21 cellular contexts compared by ENCODE assay signal in the genomic region with DNA sequence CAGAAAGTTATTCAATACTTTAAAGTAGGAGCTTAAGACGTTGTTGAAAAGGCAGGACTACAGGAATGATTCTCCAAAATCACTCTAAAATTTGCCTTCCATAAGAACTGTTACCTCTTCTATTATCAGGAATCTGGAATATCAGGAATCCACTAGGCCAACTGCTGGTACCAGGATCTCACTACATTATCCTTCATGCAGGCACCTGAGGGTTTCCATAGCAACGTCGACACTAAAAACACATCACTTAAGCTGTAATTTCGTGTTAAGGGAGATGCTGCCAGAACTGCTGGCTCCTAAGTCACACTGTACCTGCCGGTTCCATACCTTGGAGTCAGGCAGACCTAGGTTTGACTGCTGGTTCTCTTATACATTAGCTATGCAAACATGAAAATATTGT.
DNase-seq lines count a peak whose midpoint lies in the region; ATAC-seq and TF ChIP-seq lines count a peak whose summit lies in the region.
"Had no signal": no experiment of that assay in that cellular context is flagged by ENCODE, and none has a peak within 500 bp of the region (broad histone marks: within the 10 kb centered on the region; RNA-seq: fewer than 3 reads in every experiment).

No MANE protein-coding gene starts in this region.

- WGBS in testis, 2 donors, result 74 to 83% methylated on average over 5 of the region's 5 CpGs

- 0 out of 3 replicates have a peak, but pooled peaks cover 2% of the 10 kb centered on the region for H3K9me3 Mint-ChIP-seq in GM23338
- peaks cover 13% of the 10 kb centered on the region for H3K9me3 Mint-ChIP-seq in activated T-helper 2 cell treated with anti-CD3 and anti-CD28 coated beads, Interferon-gamma antibody, Interleukin-2, Interleukin-4, amounts not matched to agents 10 μg/mL and 5 μg/mL and 100 μg/mL, durations not matched to agents 14 hours and 24 hours and 36 hours
- H3K9me3 Mint-ChIP-seq in naive thymus-derived CD4-positive, alpha-beta T cell, result peaks cover 0 to 14% (median 4%) of the 10 kb centered on the region in 11 donors
- peaks cover 4% of the 10 kb centered on the region for H3K9me3 Mint-ChIP-seq in stimulated activated effector memory CD8-positive, alpha-beta T cell treated with anti-CD3 and anti-CD28 coated beads, Interleukin-12 subunit alpha, Interleukin-12 subunit beta, amount 100 ng/mL, for 72 hours

- H3K36me3 ChIP-seq in GM23338 (ENCODE audit: insufficient read depth) (no peaks in the 10 kb centered on the region), testis (ENCODE audit: low read depth, missing control alignments) (no peaks in the 10 kb centered on the region)
- H3K36me3 ChIP-seq in naive thymus-derived CD4-positive, alpha-beta T cell (ENCODE audit: control insufficient read depth in 2 of 3, insufficient read depth in 3 of 3, low read length in 3 of 3), result no peaks in the 10 kb centered on the region
- H3K36me3 ChIP-seq: BLaER1, MG63 had no signal

- no peak overlapping the region for H3K4me2 ChIP-seq in GM23338
- H3K4me2 ChIP-seq: BLaER1 had no signal

- DNase-seq in GM23338 (ENCODE audit: low spot score), result peak; percentile 44
- DNase-seq in NCI-H1417 treated with DMSO at 0.1 percent for 48 hours (lab: John Stamatoyannopoulos, UW), result peak; percentile 40
- peak; percentile 66 for DNase-seq in NCI-H748 treated with DMSO at 0.1 percent for 48 hours (lab: John Stamatoyannopoulos, UW)
- peak; percentile 5 for DNase-seq in iPS-NIHi11 (ENCODE audit: low spot score)
- no peak for DNase-seq in activated T-helper 2 cell treated with anti-CD3 and anti-CD28 coated beads, Interferon-gamma antibody, Interleukin-2, Interleukin-4, amounts not matched to agents 10 μg/mL and 5 μg/mL and 100 μg/mL, durations not matched to agents 14 hours and 24 hours and 36 hours (ENCODE audit: low spot score)
- no peak for DNase-seq in testis
- DNase-seq in naive thymus-derived CD4-positive, alpha-beta T cell, result no peak
- DNase-seq in stimulated activated effector memory CD8-positive, alpha-beta T cell treated with anti-CD3 and anti-CD28 coated beads, Interleukin-12 subunit alpha, Interleukin-12 subunit beta, amount 100 ng/mL, for 72 hours (ENCODE audit: low spot score in 2 of 2), result no peak
- DNase-seq: CD4-positive, CD25-positive, alpha-beta regulatory T cell; DMS79 treated with DMSO at 0.1 percent for 48 hours; GF-D8; KG1; MG63; NCI-H1436; NCI-H1930; NCI-H2227 treated with DMSO at 0.1 percent for 48 hours; NCI-H526 treated with DMSO at 0.1 percent for 48 hours; Right ventricle myocardium superior; RPMI8226; T-cell had no signal

- no peak overlapping the region for H3K27ac Mint-ChIP-seq in GM23338
- H3K27ac Mint-ChIP-seq in activated T-helper 2 cell treated with anti-CD3 and anti-CD28 coated beads, Interferon-gamma antibody, Interleukin-2, Interleukin-4, amounts not matched to agents 10 μg/mL and 5 μg/mL and 100 μg/mL, durations not matched to agents 14 hours and 24 hours and 36 hours, result no peak overlapping the region
- no peak overlapping the region for H3K27ac Mint-ChIP-seq in naive thymus-derived CD4-positive, alpha-beta T cell
- H3K27ac Mint-ChIP-seq in stimulated activated effector memory CD8-positive, alpha-beta T cell treated with anti-CD3 and anti-CD28 coated beads, Interleukin-12 subunit alpha, Interleukin-12 subunit beta, amount 100 ng/mL, for 72 hours, result no peak overlapping the region
- H3K27ac Mint-ChIP-seq: CD4-positive, CD25-positive, alpha-beta regulatory T cell; T-cell had no signal

- H3K27ac ChIP-seq in GM23338 (ENCODE audit: low read depth), result no peak overlapping the region
- no peak overlapping the region for H3K27ac ChIP-seq in testis
- H3K27ac ChIP-seq in naive thymus-derived CD4-positive, alpha-beta T cell (ENCODE audit: low read depth, low read length), result no peak overlapping the region
- H3K27ac ChIP-seq: BLaER1 had no signal

- no peak overlapping the region for H2AFZ ChIP-seq in GM23338

- CTCF ChIA-PET in naive thymus-derived CD4-positive, alpha-beta T cell (lab: Charles Lee), result no interaction called here

- no peak for ATAC-seq in GM23338
- no peak for ATAC-seq in naive thymus-derived CD4-positive, alpha-beta T cell
- ATAC-seq in stimulated activated effector memory CD8-positive, alpha-beta T cell treated with anti-CD3 and anti-CD28 coated beads, Interleukin-12 subunit alpha, Interleukin-12 subunit beta, amount 100 ng/mL, for 72 hours, result no peak
- ATAC-seq: T-cell had no signal

- no peak overlapping the region for H3K4me3 Mint-ChIP-seq in GM23338
- no peak overlapping the region for H3K4me3 Mint-ChIP-seq in activated T-helper 2 cell treated with anti-CD3 and anti-CD28 coated beads, Interferon-gamma antibody, Interleukin-2, Interleukin-4, amounts not matched to agents 10 μg/mL and 5 μg/mL and 100 μg/mL, durations not matched to agents 14 hours and 24 hours and 36 hours (ENCODE audit: low read depth)
- no peak overlapping the region for H3K4me3 Mint-ChIP-seq in naive thymus-derived CD4-positive, alpha-beta T cell
- no peak overlapping the region for H3K4me3 Mint-ChIP-seq in stimulated activated effector memory CD8-positive, alpha-beta T cell treated with anti-CD3 and anti-CD28 coated beads, Interleukin-12 subunit alpha, Interleukin-12 subunit beta, amount 100 ng/mL, for 72 hours
- H3K4me3 Mint-ChIP-seq: CD4-positive, CD25-positive, alpha-beta regulatory T cell; T-cell had no signal

- intact Hi-C loops in activated T-helper 2 cell treated with anti-CD3 and anti-CD28 coated beads, Interferon-gamma antibody, Interleukin-2, Interleukin-4, amounts not matched to agents 10 μg/mL and 5 μg/mL and 100 μg/mL, durations not matched to agents 14 hours and 24 hours and 36 hours (cut with micrococcal nuclease), result no loop called here
- intact Hi-C loops in testis (cut with DNase I; ENCODE audit: low total_unique reads), result no loop called here
- intact Hi-C loops in naive thymus-derived CD4-positive, alpha-beta T cell (cut with micrococcal nuclease), result no loop called here

- H3K4me1 ChIP-seq in GM23338 (ENCODE audit: insufficient read depth) (no peaks in the 10 kb centered on the region), testis (no peaks in the 10 kb centered on the region)
- H3K4me1 ChIP-seq in naive thymus-derived CD4-positive, alpha-beta T cell (ENCODE audit: control insufficient read depth in 2 of 2, insufficient read depth in 2 of 2, low read length in 2 of 2), result no peaks in the 10 kb centered on the region
- H3K4me1 ChIP-seq: BLaER1 had no signal

- no peaks in the 10 kb centered on the region for H3F3A ChIP-seq in GM23338 (replicated peaks; ENCODE audit: low read depth)

- H3K36me3 Mint-ChIP-seq in GM23338 (ENCODE audit: low read depth), result 0 out of 3 replicates have a peak, but pooled peaks cover 3% of the 10 kb centered on the region
- no peaks in the 10 kb centered on the region for H3K36me3 Mint-ChIP-seq in activated T-helper 2 cell treated with anti-CD3 and anti-CD28 coated beads, Interferon-gamma antibody, Interleukin-2, Interleukin-4, amounts not matched to agents 10 μg/mL and 5 μg/mL and 100 μg/mL, durations not matched to agents 14 hours and 24 hours and 36 hours (ENCODE audit: low read depth)
- H3K36me3 Mint-ChIP-seq in naive thymus-derived CD4-positive, alpha-beta T cell, result no peaks in the 10 kb centered on the region
- no peaks in the 10 kb centered on the region for H3K36me3 Mint-ChIP-seq in stimulated activated effector memory CD8-positive, alpha-beta T cell treated with anti-CD3 and anti-CD28 coated beads, Interleukin-12 subunit alpha, Interleukin-12 subunit beta, amount 100 ng/mL, for 72 hours
- H3K36me3 Mint-ChIP-seq: CD4-positive, CD25-positive, alpha-beta regulatory T cell; T-cell had no signal

- no peaks in the 10 kb centered on the region for H3K27me3 Mint-ChIP-seq in GM23338 (ENCODE audit: insufficient read depth, low read depth, poor library complexity)
- no peaks in the 10 kb centered on the region for H3K27me3 Mint-ChIP-seq in activated T-helper 2 cell treated with anti-CD3 and anti-CD28 coated beads, Interferon-gamma antibody, Interleukin-2, Interleukin-4, amounts not matched to agents 10 μg/mL and 5 μg/mL and 100 μg/mL, durations not matched to agents 14 hours and 24 hours and 36 hours (ENCODE audit: low read depth)
- no peaks in the 10 kb centered on the region for H3K27me3 Mint-ChIP-seq in naive thymus-derived CD4-positive, alpha-beta T cell
- H3K27me3 Mint-ChIP-seq: CD4-positive, CD25-positive, alpha-beta regulatory T cell; T-cell had no signal

- H3K4me3 ChIP-seq in GM23338 (no peak overlapping the region), testis (no peak overlapping the region)
- H3K4me3 ChIP-seq in naive thymus-derived CD4-positive, alpha-beta T cell (ENCODE audit: low read length), result no peak overlapping the region
- H3K4me3 ChIP-seq: BLaER1, MG63 had no signal

- H3K79me2 ChIP-seq in GM23338 (replicated peaks; ENCODE audit: insufficient read depth), result no peaks in the 10 kb centered on the region

- H3K27me3 ChIP-seq in GM23338 (ENCODE audit: insufficient read depth) (no peaks in the 10 kb centered on the region), testis (no peaks in the 10 kb centered on the region)
- no peaks in the 10 kb centered on the region for H3K27me3 ChIP-seq in naive thymus-derived CD4-positive, alpha-beta T cell (ENCODE audit: control insufficient read depth in 2 of 2, insufficient read depth in 2 of 2, low read length in 2 of 2)
- H3K27me3 ChIP-seq: BLaER1, MG63 had no signal

- TF ChIP-seq CTCF in GM23338 (conservative IDR thresholded peaks at IDR 0.05; ENCODE audit: low read depth in 2 of 2) (no peak), testis (IDR thresholded peaks at IDR 0.05) (no peak)

- POLR2A ChIA-PET in naive thymus-derived CD4-positive, alpha-beta T cell (lab: Charles Lee), result interaction anchor here (0.8 kb wide), 1 partner anchor 44 kb away, joined by 3 read pairs; no protein-coding TSS in a partner anchor

- no peaks in the 10 kb centered on the region for H3K4me1 Mint-ChIP-seq in GM23338
- H3K4me1 Mint-ChIP-seq in activated T-helper 2 cell treated with anti-CD3 and anti-CD28 coated beads, Interferon-gamma antibody, Interleukin-2, Interleukin-4, amounts not matched to agents 10 μg/mL and 5 μg/mL and 100 μg/mL, durations not matched to agents 14 hours and 24 hours and 36 hours (ENCODE audit: low read depth), result no peaks in the 10 kb centered on the region
- H3K4me1 Mint-ChIP-seq in naive thymus-derived CD4-positive, alpha-beta T cell, result no peaks in the 10 kb centered on the region
- no peaks in the 10 kb centered on the region for H3K4me1 Mint-ChIP-seq in stimulated activated effector memory CD8-positive, alpha-beta T cell treated with anti-CD3 and anti-CD28 coated beads, Interleukin-12 subunit alpha, Interleukin-12 subunit beta, amount 100 ng/mL, for 72 hours
- H3K4me1 Mint-ChIP-seq: CD4-positive, CD25-positive, alpha-beta regulatory T cell; T-cell had no signal

- no peak for TF ChIP-seq POLR2A in testis (IDR thresholded peaks at IDR 0.05)

- no peaks in the 10 kb centered on the region for H4K20me1 ChIP-seq in GM23338 (replicated peaks; ENCODE audit: insufficient read depth)
- H4K20me1 ChIP-seq: BLaER1 had no signal

- H3K9me2 ChIP-seq in GM23338 (ENCODE audit: insufficient read depth), result peaks cover 5% of the 10 kb centered on the region; the same call in 1 of the 2 replicates

- H3K9me3 ChIP-seq in testis, result no peaks in the 10 kb centered on the region
- H3K9me3 ChIP-seq in naive thymus-derived CD4-positive, alpha-beta T cell (ENCODE audit: control insufficient read depth in 2 of 3, low read length in 3 of 3), result no peaks in the 10 kb centered on the region
- H3K9me3 ChIP-seq: MG63 had no signal

TF ChIP-seq in GM23338, 12 proteins besides CTCF, POLR2A, EP300 and RAD21 (continues in another document):
- no peak for TF ChIP-seq STAT1 (IDR thresholded peaks at IDR 0.05; ENCODE audit: unreplicated experiment)

Comparison
In these comparisons a context has a peak if more than half of its experiments do, and no peak if none do; other contexts are left out.
1. DNase-seq: peak in GM23338 (single experiment), NCI-H1417 treated with DMSO at 0.1 percent for 48 hours (single experiment), NCI-H748 treated with DMSO at 0.1 percent for 48 hours (single experiment) and iPS-NIHi11 (single experiment); none in activated T-helper 2 cell treated with anti-CD3 and anti-CD28 coated beads, Interferon-gamma antibody, Interleukin-2, Interleukin-4, amounts not matched to agents 10 μg/mL and 5 μg/mL and 100 μg/mL, durations not matched to agents 14 hours and 24 hours and 36 hours (single experiment), testis (single experiment), naive thymus-derived CD4-positive, alpha-beta T cell (0 of 9) and stimulated activated effector memory CD8-positive, alpha-beta T cell treated with anti-CD3 and anti-CD28 coated beads, Interleukin-12 subunit alpha, Interleukin-12 subunit beta, amount 100 ng/mL, for 72 hours (0 of 2).